8 cellular contexts compared by ENCODE assay signal in the genomic region with DNA sequence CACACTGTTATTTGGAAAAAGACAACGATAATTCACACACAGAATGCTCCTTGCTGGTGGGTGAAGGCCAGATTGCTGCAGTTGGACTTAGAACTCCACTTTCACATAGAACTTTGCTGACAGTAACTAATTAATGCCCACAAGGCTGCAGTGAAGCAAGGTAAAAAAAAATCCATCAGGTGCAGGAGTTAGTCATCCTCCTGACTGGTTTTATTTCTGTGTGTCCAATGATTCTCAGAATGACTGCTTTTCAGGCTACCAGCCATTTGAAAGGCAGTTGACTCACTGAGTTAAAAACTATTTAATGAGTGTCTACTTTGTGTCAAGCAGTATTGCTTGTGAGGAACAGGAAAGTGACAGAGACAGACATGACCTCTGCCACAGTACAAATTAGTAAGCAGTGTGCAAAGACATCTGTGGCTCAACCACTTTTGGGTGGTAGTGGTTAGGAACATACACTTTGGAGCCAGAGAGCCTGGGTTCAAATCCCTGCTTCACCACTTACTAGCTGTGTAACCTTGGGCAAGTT. TPM values are rescaled to one million over a fixed set of nuclear protein-coding genes. Genes with fewer than 3 reads are reported as not detected.
DNase-seq lines count a peak whose midpoint lies in the region; ATAC-seq and TF ChIP-seq lines count a peak whose summit lies in the region.

No MANE protein-coding gene starts in this region.

- H3K4me3 ChIP-seq in breast epithelium (no peak overlapping the region), neutrophil (ENCODE audit: low read depth in 1 of 2, low read length in 1 of 2) (no peak overlapping the region), heart left ventricle (no peak overlapping the region)

- POLR2A ChIA-PET in MCF 10A (lab: Yijun Ruan, JAX), result interaction anchor here (0.6 to 1.7 kb wide), 7 partner anchors 10 to 382 kb away, joined by 3 to 4 read pairs (median 3); partner anchors contain the start of gene ELOVL5

- H3K9me3 ChIP-seq in breast epithelium, result no peaks in the 10 kb centered on the region
- H3K9me3 ChIP-seq in neutrophil, result no peaks in the 10 kb centered on the region
- no peaks in the 10 kb centered on the region for H3K9me3 ChIP-seq in heart left ventricle

- no peak for TF ChIP-seq POLR2A in breast epithelium (IDR thresholded peaks at IDR 0.05)
- TF ChIP-seq POLR2A in heart left ventricle (IDR thresholded peaks at IDR 0.05), result no peak

- intact Hi-C loops in MCF 10A (cut with micrococcal nuclease) (no loop called here), breast epithelium (cut with DNase I; ENCODE audit: low total_unique reads) (no loop called here), heart left ventricle (cut with DNase I) (no loop called here), cardiac septum (cut with DNase I) (no loop called here)

- CTCF ChIA-PET in MCF 10A (lab: Yijun Ruan, JAX), result interaction anchor here (0.6 kb wide), 1 partner anchor 160 kb away, joined by 3 read pairs; no protein-coding TSS in a partner anchor

- DNase-seq in MCF 10A (ENCODE audit: unreplicated experiment) (peak; percentile 68), breast epithelium (ENCODE audit: low spot score in 2 of 2) (no peak), heart left ventricle (no peak), KBM-7 (no peak), cardiac septum (ENCODE audit: low spot score) (no peak)
- DNase-seq in activated CD4-positive, CD25-positive, alpha-beta regulatory T cell treated with anti-CD3 and anti-CD28 coated beads, Interleukin-2, amount 50 U/mL, for 72 hours, result peak; percentile 44

- ATAC-seq in HG03095 (IDR thresholded peaks at IDR 0.05; ENCODE audit: unreplicated experiment) (peak; percentile 37), heart left ventricle (no peak)

- peaks cover 47% of the 10 kb centered on the region for H3K4me1 Mint-ChIP-seq in MCF 10A (ENCODE audit: insufficient read depth, unreplicated experiment)

- no peak overlapping the region for H3K27ac ChIP-seq in breast epithelium
- H3K27ac ChIP-seq in neutrophil, result peak overlapping the region; percentile 89
- peak overlapping the region in 1 of 12 donors; percentile 54 for H3K27ac ChIP-seq in heart left ventricle

- no TSS peak for BruUV-seq in MCF 10A (replicated peaks; lab: Mats Ljungman, UMichigan)

- no peak overlapping the region for H3K4me3 Mint-ChIP-seq in MCF 10A (ENCODE audit: unreplicated experiment)

- WGBS in heart left ventricle, 4 donors, result 80 to 94% (median 89%) methylated on average over 1 of the region's 1 CpG

- in situ Hi-C loops in KBM-7 (cut with MboI; ENCODE audit: low pct_unique_long_range_greater_than_20kb, low sequenced_read_pairs), result no loop called here

- H3K4me1 ChIP-seq in breast epithelium (no peaks in the 10 kb centered on the region), neutrophil (ENCODE audit: control insufficient read depth in 1 of 2, insufficient read depth in 1 of 2, low read depth in 1 of 2, low read length in 1 of 2) (peaks cover 58 to 77% of the 10 kb centered on the region in 2 experiments), heart left ventricle (peaks cover 10 to 77% (median 51%) of the 10 kb centered on the region in 12 donors)

- H3K27me3 ChIP-seq in breast epithelium (no peaks in the 10 kb centered on the region), neutrophil (no peaks in the 10 kb centered on the region), heart left ventricle (no peaks in the 10 kb centered on the region)

- peaks cover 6% of the 10 kb centered on the region for H3K36me3 Mint-ChIP-seq in MCF 10A (ENCODE audit: insufficient read depth, unreplicated experiment)

- no peaks in the 10 kb centered on the region for H3K9me3 Mint-ChIP-seq in MCF 10A (ENCODE audit: unreplicated experiment)

- TF ChIP-seq CTCF in MCF 10A (IDR thresholded peaks at IDR 0.05; ENCODE audit: unreplicated experiment) (no peak), breast epithelium (IDR thresholded peaks at IDR 0.05) (no peak), neutrophil (IDR thresholded peaks at IDR 0.05) (no peak), heart left ventricle (IDR thresholded peaks at IDR 0.05) (no peak)

- no peaks in the 10 kb centered on the region for H3K27me3 Mint-ChIP-seq in MCF 10A (ENCODE audit: insufficient read depth, unreplicated experiment)

- peak overlapping the region; percentile 39 for H3K27ac Mint-ChIP-seq in MCF 10A (ENCODE audit: low read depth, unreplicated experiment)

- no peaks in the 10 kb centered on the region for H3K36me3 ChIP-seq in breast epithelium
- no peaks in the 10 kb centered on the region for H3K36me3 ChIP-seq in neutrophil
- no peaks in the 10 kb centered on the region for H3K36me3 ChIP-seq in heart left ventricle

RNA-seq across cellular contexts. Expression of gene ELOVL5, which starts 41.9 kb away (rescaled TPM):
- total RNA-seq in MCF 10A (2022), result 56.6 and 58.3 TPM in 2 replicates
- total RNA-seq in breast epithelium, result 100 to 1,000 TPM; 245 to 427 (median 272) TPM
- total RNA-seq in heart left ventricle, result 10 to 100 TPM; 17.3 to 47.9 (median 29.3) TPM
- 10 to 100 TPM in 1 of 2 donors, 1 to 10 TPM in 1; 9.6 to 46.9 TPM for polyA plus RNA-seq in heart left ventricle
- total RNA-seq in cardiac septum, result 37.6 TPM

Comparison
In these comparisons a context has a peak if more than half of its experiments do, and no peak if none do; other contexts are left out.
1. DNase-seq: peak in MCF 10A (single experiment) and activated CD4-positive, CD25-positive, alpha-beta regulatory T cell treated with anti-CD3 and anti-CD28 coated beads, Interleukin-2, amount 50 U/mL, for 72 hours (single experiment); none in breast epithelium (0 of 2), heart left ventricle (0 of 5), KBM-7 (single experiment) and cardiac septum (single experiment).